In genomic region chr4:69317669-69318298, GRCh38 we compare ENCODE assay signal across 9 cellular contexts. TPM values are rescaled to one million over a fixed set of nuclear protein-coding genes. Genes with fewer than 3 reads are reported as not detected.
DNase-seq lines count a peak whose midpoint lies in the region; ATAC-seq, FAIRE-seq and TF ChIP-seq lines count a peak whose summit lies in the region.
"Not testable (repeated sequence)": the region's sequence is repeated elsewhere in the genome, so short reads cannot be mapped to it uniquely, and the experiment has no call there.
"Had no signal": no experiment of that assay in that cellular context is flagged by ENCODE, and none has a peak within 500 bp of the region (broad histone marks: within the 10 kb centered on the region; RNA-seq: fewer than 3 reads in every experiment).

No MANE protein-coding gene starts in this region.

- peak; percentile 64 for TF ChIP-seq CTCF in 22Rv1 (IDR thresholded peaks at IDR 0.05)
- TF ChIP-seq CTCF in GM12872 (IDR thresholded peaks at IDR 0.05; ENCODE audit: insufficient read depth, low read depth, low read length) = peak; percentile 61; the same call in 2 of the 3 replicates
- TF ChIP-seq CTCF in HCT116 (IDR thresholded peaks at IDR 0.05 in 2 of 3, conservative IDR thresholded peaks at IDR 0.05 in 1 of 3; ENCODE audit: borderline replicate concordance in 1 of 3, insufficient read depth in 1 of 3, low read depth in 2 of 3, low read length in 2 of 3) = peak; percentile 30 to 69 (median 61); a peak in 5 of 6 replicates
- peak; percentile 61 for TF ChIP-seq CTCF in LNCaP clone FGC (IDR thresholded peaks at IDR 0.05; ENCODE audit: control insufficient read depth, extremely low read depth, insufficient read depth)
- TF ChIP-seq CTCF in Panc1 (IDR thresholded peaks at IDR 0.05) = peak; percentile 61
- peak; percentile 70 for TF ChIP-seq CTCF in astrocyte (IDR thresholded peaks at IDR 0.05; ENCODE audit: insufficient read depth, low read depth, low read length)
- peak; percentile 63 for TF ChIP-seq CTCF in nephron progenitor cell (IDR thresholded peaks at IDR 0.05)

- H3K36me3 Mint-ChIP-seq in astrocyte (ENCODE audit: low read depth, unreplicated experiment); nephron progenitor cell (ENCODE audit: low read depth): not testable (repeated sequence)

- H3K4me1 ChIP-seq in HCT116 (ENCODE audit: control insufficient read depth in 1 of 2, insufficient read depth in 2 of 2, low read length in 2 of 2); Panc1 (ENCODE audit: control insufficient read depth, insufficient read depth, low read length): not testable (repeated sequence)
- H3K4me1 ChIP-seq in astrocyte (ENCODE audit: insufficient read depth, low read length) = peaks cover 13% of the 10 kb centered on the region

- intact Hi-C loops in HCT116 (cut with micrococcal nuclease) (loop anchor here (1.0 kb wide), 2 partner anchors 300 to 564 kb away; no protein-coding TSS in a partner anchor), Panc1 (cut with micrococcal nuclease; ENCODE audit: unreplicated experiment) (loop anchor here (2.0 kb wide), 1 partner anchor 299 kb away; no protein-coding TSS in a partner anchor)

- not testable (repeated sequence) for BruUV-seq in HCT116 (replicated peaks; lab: Mats Ljungman, UMichigan); Panc1 (replicated peaks; lab: Mats Ljungman, UMichigan)

- not testable (repeated sequence) for H2AFZ ChIP-seq in HCT116 (ENCODE audit: low read depth, low read length, poor library complexity, severe bottlenecking); astrocyte (ENCODE audit: low read depth, low read length)

- in situ Hi-C loops in Panc1 (cut with HindIII; ENCODE audit: low pct_unique_long_range_greater_than_20kb, low sequenced_read_pairs) = not testable (repeated sequence)

- H3K9me3 Mint-ChIP-seq in astrocyte (ENCODE audit: unreplicated experiment); nephron progenitor cell: not testable (repeated sequence)

- not testable (repeated sequence) for H3K79me2 ChIP-seq in HCT116 (ENCODE audit: insufficient read depth, low read length); astrocyte (ENCODE audit: insufficient read depth, low read length)

- peaks cover 23% of the 10 kb centered on the region for H3K4me1 Mint-ChIP-seq in astrocyte (ENCODE audit: low read depth, unreplicated experiment)
- H3K4me1 Mint-ChIP-seq in nephron progenitor cell = not testable (repeated sequence)

- CTCF ChIA-PET in HCT116 (lab: Charles Lee) = not testable (repeated sequence)
- CTCF ChIA-PET in Panc1 (lab: Charles Lee) = interaction anchor here (0.6 kb wide), 1 partner anchor 1222 kb away, joined by 4 read pairs; no protein-coding TSS in a partner anchor

- TF ChIP-seq POLR2A in HCT116 (IDR thresholded peaks at IDR 0.05; ENCODE audit: borderline replicate concordance, extremely low read depth, insufficient read depth, insufficient read length) = not testable (repeated sequence)

- not testable (repeated sequence) for H3K27me3 Mint-ChIP-seq in astrocyte (ENCODE audit: low read depth, unreplicated experiment); nephron progenitor cell (ENCODE audit: low read depth, poor library complexity)

- not testable (repeated sequence) for H3K27ac Mint-ChIP-seq in astrocyte (ENCODE audit: unreplicated experiment); nephron progenitor cell

- H3K27ac ChIP-seq in 22Rv1; HCT116 (ENCODE audit: low read depth, low read length); Panc1 (ENCODE audit: low read length); astrocyte (ENCODE audit: low read depth, low read length): not testable (repeated sequence)

- ATAC-seq in HCT116 = peak; percentile 72
- ATAC-seq in Panc1 = not testable (repeated sequence)

- not testable (repeated sequence) for H3K27me3 ChIP-seq in HCT116 (ENCODE audit: insufficient read depth, low read length); Panc1 (ENCODE audit: control insufficient read depth, insufficient read depth, low read length); astrocyte (ENCODE audit: insufficient read depth, low read length)

- not testable (repeated sequence) for DNase-seq in HCT116 (ENCODE audit: low read depth, low spot score); LNCaP clone FGC (ENCODE audit: low read depth); Panc1 (ENCODE audit: low read depth, low spot score); astrocyte (ENCODE audit: low read depth)
- DNase-seq in globus pallidus (ENCODE audit: low spot score) (peak; percentile 5), nephron progenitor cell (peak; percentile 50)

- H4K20me1 ChIP-seq in HCT116 (ENCODE audit: insufficient read depth); astrocyte (ENCODE audit: insufficient read depth, low read length): not testable (repeated sequence)

- not testable (repeated sequence) for H3K36me3 ChIP-seq in HCT116 (ENCODE audit: control insufficient read depth in 1 of 2, insufficient read depth in 2 of 2, low read length in 2 of 2); Panc1 (ENCODE audit: control insufficient read depth, insufficient read depth, low read length); astrocyte (ENCODE audit: insufficient read depth, low read length)

- RAD21 ChIA-PET in HCT116 (lab: Charles Lee; ENCODE audit: low non-redundant PET in 1 of 2, low total read pairs in 2 of 2, uncharacterized antibody in 2 of 2, unreplicated experiment in 2 of 2) = interaction anchor here in 1 of 2 experiments (0.8 kb wide), 1 partner anchor 298 kb away, joined by 3 read pairs; no protein-coding TSS in a partner anchor

- not testable (repeated sequence) for H3K9me2 ChIP-seq in HCT116 (ENCODE audit: insufficient read depth)

- H3K4me2 ChIP-seq in HCT116 (ENCODE audit: low read length) = peak overlapping the region; percentile 56
- H3K4me2 ChIP-seq in astrocyte (ENCODE audit: low read length) = not testable (repeated sequence)

- peak; percentile 55 for TF ChIP-seq RAD21 in HCT116 (IDR thresholded peaks at IDR 0.05; ENCODE audit: low read depth)

- not testable (repeated sequence) for H3K4me3 ChIP-seq in HCT116 (replicated peaks in 1 of 2; ENCODE audit: low read depth in 1 of 2, low read length in 2 of 2); LNCaP clone FGC (ENCODE audit: low read depth, low read length); Panc1 (ENCODE audit: low read depth in 2 of 2, low read length in 2 of 2); astrocyte (ENCODE audit: insufficient read depth, low read depth, low read length)

- H3K9me3 ChIP-seq in HCT116 (ENCODE audit: control insufficient read depth in 1 of 2, insufficient read depth in 1 of 2, low read depth in 1 of 2, low read length in 2 of 2); Panc1 (ENCODE audit: control insufficient read depth, insufficient read depth, low read depth, low read length); astrocyte (ENCODE audit: insufficient read depth, low read depth, low read length): not testable (repeated sequence)

- H3K9ac ChIP-seq in HCT116 (ENCODE audit: low read length); astrocyte (ENCODE audit: low read length): not testable (repeated sequence)

- POLR2A ChIA-PET in HCT116 (lab: Charles Lee); Panc1 (lab: Charles Lee): not testable (repeated sequence)

- H3K4me3 Mint-ChIP-seq in astrocyte (ENCODE audit: unreplicated experiment) = not testable (repeated sequence)
- H3K4me3 Mint-ChIP-seq in nephron progenitor cell = peak overlapping the region; percentile 32

- FAIRE-seq in astrocyte (lab: Jason Lieb, UNC) = not testable (repeated sequence)

RNA-seq across cellular contexts. Expression of gene UGT2B28, which starts 37.5 kb away (rescaled TPM):
- not detected for total RNA-seq in HCT116 (2021; ENCODE audit: unreplicated experiment)
- polyA plus RNA-seq in HCT116 (2012) = not detected in 2 replicates
- not detected for total RNA-seq in Panc1 (2021; ENCODE audit: unreplicated experiment)
- polyA plus RNA-seq in Panc1 (2012; ENCODE audit: insufficient read length) = not detected
- total RNA-seq in astrocyte = not detected in 2 replicates
- total RNA-seq: gastrocnemius medialis had no signal
